Comparison of ENCODE assay signal across 1 cellular context in the genomic region with DNA sequence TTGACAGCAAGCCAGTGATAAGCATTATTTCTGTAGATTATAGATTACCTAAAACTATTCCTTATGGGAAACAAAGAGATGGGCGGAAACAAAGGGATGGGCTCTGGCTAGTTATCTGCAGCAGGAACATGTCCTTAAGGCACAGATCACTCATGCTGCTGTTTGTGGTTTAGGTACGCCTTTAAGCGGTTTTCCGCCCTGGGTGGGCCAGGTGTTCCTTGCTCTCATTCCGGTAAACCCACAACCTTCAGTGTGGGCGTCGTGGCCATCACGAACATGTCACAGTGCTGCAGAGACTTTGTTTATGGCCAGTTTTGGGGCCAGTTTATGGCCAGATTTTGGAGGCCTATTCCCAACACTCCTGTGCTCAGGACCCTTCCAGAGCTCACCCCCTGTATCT.
TF ChIP-seq lines count a peak whose summit lies in the region.

No MANE protein-coding gene starts in this region.

TF ChIP-seq in GM12878, 131 proteins besides CTCF, POLR2A, EP300 and RAD21:
- peak; percentile 77 for TF ChIP-seq RUNX3 (IDR thresholded peaks at IDR 0.05; ENCODE audit: low read length)
- peak; percentile 80 for TF ChIP-seq TCF12 (IDR thresholded peaks at IDR 0.05; ENCODE audit: low read depth, low read length)
- TF ChIP-seq CBX5 (IDR thresholded peaks at IDR 0.05; ENCODE audit: low read depth) = peak; percentile 86; the same call in 1 of the 2 replicates
- peak; percentile 68; the same call in 1 of the 2 replicates for TF ChIP-seq TCF3 (IDR thresholded peaks at IDR 0.05; ENCODE audit: borderline replicate concordance, insufficient read depth, low read depth, low read length)
TF ChIP-seq in GM12878: peak in this region for 4; not testable (repeated sequence) for 127.
